7 cellular contexts compared by ENCODE assay signal in genomic region chr21:6034820-6035473, GRCh38.
DNase-seq lines count a peak whose midpoint lies in the region; ATAC-seq, FAIRE-seq and TF ChIP-seq lines count a peak whose summit lies in the region.
"Not testable (repeated sequence)": the region's sequence is repeated elsewhere in the genome, so short reads cannot be mapped to it uniquely, and the experiment has no call there.

No MANE protein-coding gene starts in this region.

- H3K4me1 Mint-ChIP-seq in activated CD8-positive, alpha-beta memory T cell treated with anti-CD3 and anti-CD28 coated beads, Interleukin-2, amount 10 ng/mL, durations not matched to agents 7 days and 5 days; stimulated activated naive B cell treated with anti-CD40 and anti-IgM and Interleukin-4, amounts not matched to agents 10 μg/mL and 1 μg/mL and 100 μg/mL, for 72 hours: not testable (repeated sequence)

- POLR2A ChIA-PET in HCT116 (lab: Charles Lee), result not testable (repeated sequence)

- ATAC-seq in HCT116 (peak; percentile 42; the same call in 1 of the 2 replicates), gastroesophageal sphincter (peak; percentile 60), right cardiac atrium (peak; percentile 53 to 57), lower lobe of right lung (peak; percentile 77 to 87), pancreas (peak; percentile 44 to 77 (median 75))
- peak; percentile 33 for ATAC-seq in activated CD8-positive, alpha-beta memory T cell treated with anti-CD3 and anti-CD28 coated beads, Interleukin-2, amount 10 ng/mL, durations not matched to agents 7 days and 5 days
- peak; percentile 64 to 80 for ATAC-seq in stimulated activated naive B cell treated with anti-CD40 and anti-IgM and Interleukin-4, amounts not matched to agents 10 μg/mL and 1 μg/mL and 100 μg/mL, for 72 hours (replicated peaks)

- not testable (repeated sequence) for TF ChIP-seq POLR2A in HCT116 (IDR thresholded peaks at IDR 0.05; ENCODE audit: borderline replicate concordance, extremely low read depth, insufficient read depth, insufficient read length); gastroesophageal sphincter (IDR thresholded peaks at IDR 0.05)

- CTCF ChIA-PET in HCT116 (lab: Charles Lee); activated CD8-positive, alpha-beta memory T cell treated with anti-CD3 and anti-CD28 coated beads, Interleukin-2, amount 10 ng/mL, durations not matched to agents 7 days and 5 days (lab: Charles Lee): not testable (repeated sequence)

- not testable (repeated sequence) for H3K79me2 ChIP-seq in HCT116 (ENCODE audit: insufficient read depth, low read length)

- intact Hi-C loops in HCT116 (cut with micrococcal nuclease); right cardiac atrium (cut with DNase I); lower lobe of right lung (cut with DNase I); pancreas (cut with DNase I): not testable (repeated sequence)

- H3K9me3 ChIP-seq in HCT116 (ENCODE audit: control insufficient read depth in 1 of 2, insufficient read depth in 1 of 2, low read depth in 1 of 2, low read length in 2 of 2); gastroesophageal sphincter; right cardiac atrium (ENCODE audit: control insufficient read depth, low read length); lower lobe of right lung; pancreas: not testable (repeated sequence)

- not testable (repeated sequence) for H3K27ac Mint-ChIP-seq in activated CD8-positive, alpha-beta memory T cell treated with anti-CD3 and anti-CD28 coated beads, Interleukin-2, amount 10 ng/mL, durations not matched to agents 7 days and 5 days; stimulated activated naive B cell treated with anti-CD40 and anti-IgM and Interleukin-4, amounts not matched to agents 10 μg/mL and 1 μg/mL and 100 μg/mL, for 72 hours

- TF ChIP-seq CTCF in HCT116 (IDR thresholded peaks at IDR 0.05 in 2 of 3, conservative IDR thresholded peaks at IDR 0.05 in 1 of 3; ENCODE audit: borderline replicate concordance in 1 of 3, insufficient read depth in 1 of 3, low read depth in 2 of 3, low read length in 2 of 3); gastroesophageal sphincter (IDR thresholded peaks at IDR 0.05); lower lobe of right lung (IDR thresholded peaks at IDR 0.05); pancreas (IDR thresholded peaks at IDR 0.05): not testable (repeated sequence)

- not testable (repeated sequence) for H4K20me1 ChIP-seq in HCT116 (ENCODE audit: insufficient read depth)

- no CpG with 5 or more reads among the region's 15 CpGs for WGBS in gastroesophageal sphincter (ENCODE audit: low coverage in 1 of 2), 2 donors
- WGBS in right cardiac atrium, result no CpG with 5 or more reads among the region's 15 CpGs
- no CpG with 5 or more reads among the region's 15 CpGs for WGBS in pancreas, 2 donors

- not testable (repeated sequence) for H3K9me3 Mint-ChIP-seq in activated CD8-positive, alpha-beta memory T cell treated with anti-CD3 and anti-CD28 coated beads, Interleukin-2, amount 10 ng/mL, durations not matched to agents 7 days and 5 days (ENCODE audit: low read depth); stimulated activated naive B cell treated with anti-CD40 and anti-IgM and Interleukin-4, amounts not matched to agents 10 μg/mL and 1 μg/mL and 100 μg/mL, for 72 hours

- not testable (repeated sequence) for BruUV-seq in HCT116 (replicated peaks; lab: Mats Ljungman, UMichigan)

- not testable (repeated sequence) for H3K4me3 ChIP-seq in HCT116 (replicated peaks in 1 of 2; ENCODE audit: low read depth in 1 of 2, low read length in 2 of 2); gastroesophageal sphincter; right cardiac atrium (ENCODE audit: low read length); lower lobe of right lung; pancreas

- H3K9ac ChIP-seq in HCT116 (ENCODE audit: low read length), result not testable (repeated sequence)

- not testable (repeated sequence) for H3K4me1 ChIP-seq in HCT116 (ENCODE audit: control insufficient read depth in 1 of 2, insufficient read depth in 2 of 2, low read length in 2 of 2); gastroesophageal sphincter; right cardiac atrium (ENCODE audit: control insufficient read depth, insufficient read depth, low read length); lower lobe of right lung; pancreas

- TF ChIP-seq EP300 in gastroesophageal sphincter (IDR thresholded peaks at IDR 0.05), result not testable (repeated sequence)

- H2AFZ ChIP-seq in HCT116 (ENCODE audit: low read depth, low read length, poor library complexity, severe bottlenecking), result not testable (repeated sequence)

- not testable (repeated sequence) for H3K27me3 ChIP-seq in HCT116 (ENCODE audit: insufficient read depth, low read length); gastroesophageal sphincter; right cardiac atrium (ENCODE audit: control insufficient read depth, insufficient read depth); lower lobe of right lung (ENCODE audit: low read depth); pancreas

- not testable (repeated sequence) for H3K36me3 ChIP-seq in HCT116 (ENCODE audit: control insufficient read depth in 1 of 2, insufficient read depth in 2 of 2, low read length in 2 of 2); gastroesophageal sphincter; lower lobe of right lung; pancreas

- RAD21 ChIA-PET in HCT116 (lab: Charles Lee; ENCODE audit: low non-redundant PET in 1 of 2, low total read pairs in 2 of 2, uncharacterized antibody in 2 of 2, unreplicated experiment in 2 of 2), result not testable (repeated sequence)

- not testable (repeated sequence) for H3K27ac ChIP-seq in HCT116 (ENCODE audit: low read depth, low read length); gastroesophageal sphincter; right cardiac atrium (ENCODE audit: low read length); lower lobe of right lung; pancreas

- not testable (repeated sequence) for H3K36me3 Mint-ChIP-seq in activated CD8-positive, alpha-beta memory T cell treated with anti-CD3 and anti-CD28 coated beads, Interleukin-2, amount 10 ng/mL, durations not matched to agents 7 days and 5 days; stimulated activated naive B cell treated with anti-CD40 and anti-IgM and Interleukin-4, amounts not matched to agents 10 μg/mL and 1 μg/mL and 100 μg/mL, for 72 hours

- not testable (repeated sequence) for H3K9me2 ChIP-seq in HCT116 (ENCODE audit: insufficient read depth)

- not testable (repeated sequence) for DNase-seq in HCT116 (ENCODE audit: low read depth, low spot score); activated CD8-positive, alpha-beta memory T cell treated with anti-CD3 and anti-CD28 coated beads, Interleukin-2, amount 10 ng/mL, durations not matched to agents 7 days and 5 days; right cardiac atrium; lower lobe of right lung; pancreas; stimulated activated naive B cell treated with anti-CD40 and anti-IgM and Interleukin-4, amounts not matched to agents 10 μg/mL and 1 μg/mL and 100 μg/mL, for 72 hours

- not testable (repeated sequence) for FAIRE-seq in pancreas (lab: Jason Lieb, UNC)

- H3K4me3 Mint-ChIP-seq in activated CD8-positive, alpha-beta memory T cell treated with anti-CD3 and anti-CD28 coated beads, Interleukin-2, amount 10 ng/mL, durations not matched to agents 7 days and 5 days; stimulated activated naive B cell treated with anti-CD40 and anti-IgM and Interleukin-4, amounts not matched to agents 10 μg/mL and 1 μg/mL and 100 μg/mL, for 72 hours: not testable (repeated sequence)

- TF ChIP-seq RAD21 in HCT116 (IDR thresholded peaks at IDR 0.05; ENCODE audit: low read depth), result not testable (repeated sequence)

- H3K27me3 Mint-ChIP-seq in activated CD8-positive, alpha-beta memory T cell treated with anti-CD3 and anti-CD28 coated beads, Interleukin-2, amount 10 ng/mL, durations not matched to agents 7 days and 5 days; stimulated activated naive B cell treated with anti-CD40 and anti-IgM and Interleukin-4, amounts not matched to agents 10 μg/mL and 1 μg/mL and 100 μg/mL, for 72 hours: not testable (repeated sequence)

- H3K4me2 ChIP-seq in HCT116 (ENCODE audit: low read length), result not testable (repeated sequence)
